14 cellular contexts compared by ENCODE assay signal in genomic region chr7:213324-213993, GRCh38.
"Had no signal": no experiment of that assay in that cellular context is flagged by ENCODE, and none has a peak within 500 bp of the region (broad histone marks: within the 10 kb centered on the region; RNA-seq: fewer than 3 reads in every experiment).

No MANE protein-coding gene starts in this region.

- H3K36me3 ChIP-seq: neutrophil, WERI-Rb-1 had no signal

- DNase-seq: activated CD4-positive, alpha-beta T cell treated with anti-CD3 and anti-CD28 coated beads for 48 hours; activated naive CD4-positive, alpha-beta T cell treated with Interleukin-2 at 50 U/mL for 16 hours; cortex of kidney; effector memory CD4-positive, alpha-beta T cell; lower lobe of right lung; midbrain; T-cell; T1000; thyroid gland; WERI-Rb-1 had no signal

- H3K4me2 ChIP-seq: smooth muscle cell had no signal

- H3K9me3 Mint-ChIP-seq: central memory CD8-positive, alpha-beta T cell; T-cell had no signal

- H3K27ac ChIP-seq: lower lobe of right lung, neutrophil, right atrium auricular region, thyroid gland, WERI-Rb-1 had no signal

- H3K4me1 ChIP-seq: thyroid gland had no signal

- H3K27me3 Mint-ChIP-seq: central memory CD8-positive, alpha-beta T cell had no signal

- H3K4me3 ChIP-seq: lower lobe of right lung, right atrium auricular region, smooth muscle cell, thyroid gland had no signal

- H3K4me1 Mint-ChIP-seq: central memory CD8-positive, alpha-beta T cell; T-cell had no signal

- H3K9me3 ChIP-seq: lower lobe of right lung, neutrophil, right atrium auricular region, thyroid gland had no signal

- H3K4me3 Mint-ChIP-seq: central memory CD8-positive, alpha-beta T cell; T-cell had no signal

- H3K36me3 Mint-ChIP-seq: T-cell had no signal

- ATAC-seq: lower lobe of right lung, T-cell had no signal

- H3K27ac Mint-ChIP-seq: T-cell had no signal

- H3K27me3 ChIP-seq: neutrophil, right atrium auricular region, thyroid gland had no signal
